Comparison of ENCODE assay signal across 1 cellular context in the genomic region with DNA sequence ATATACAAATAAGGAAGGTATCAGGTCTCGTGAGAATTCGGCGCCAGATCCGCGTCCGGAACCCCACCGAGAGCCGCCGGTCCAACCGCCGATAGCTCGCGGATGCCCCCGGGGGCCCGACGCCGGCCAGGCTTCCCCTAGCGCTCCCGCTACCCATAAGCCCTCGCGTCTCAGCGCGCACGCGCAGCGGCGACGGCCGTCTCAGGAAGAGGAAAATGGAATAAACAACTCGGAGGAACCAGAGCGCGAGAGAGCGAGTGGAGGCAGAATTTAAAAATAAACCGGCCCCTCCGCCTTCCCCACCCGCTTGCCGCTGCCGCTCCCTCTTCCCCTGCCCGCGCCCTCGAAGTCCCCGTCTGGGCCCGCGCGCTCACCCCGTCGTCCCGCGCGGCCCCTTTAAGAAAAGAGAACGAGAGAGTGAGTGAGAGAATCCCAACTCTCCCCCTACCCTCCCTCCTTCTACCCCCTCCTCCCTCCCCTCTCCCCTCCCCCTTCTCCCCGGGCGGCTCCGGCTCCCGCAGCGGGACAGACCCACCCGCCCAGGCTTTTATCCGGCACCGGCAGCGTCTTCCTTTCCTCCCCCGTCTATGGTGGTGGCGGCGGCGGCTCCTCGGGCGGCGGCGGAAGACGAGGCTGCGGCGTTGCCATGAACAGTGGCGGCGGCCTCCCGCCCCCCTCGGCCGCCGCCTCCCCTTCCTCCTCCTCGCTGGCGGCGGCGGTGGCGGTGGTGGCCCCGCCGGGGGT.
TF ChIP-seq lines count a peak whose summit lies in the region.

TSS of gene PAN3 (plus strand) at position 534 of the 744 bp plus-strand sequence. CDS start at position 647, 113 bp downstream.

TF ChIP-seq in HepG2, 621 proteins besides CTCF, POLR2A, EP300 and RAD21 (continued from another document and continues in another):
- TF ChIP-seq, protein P1, sequence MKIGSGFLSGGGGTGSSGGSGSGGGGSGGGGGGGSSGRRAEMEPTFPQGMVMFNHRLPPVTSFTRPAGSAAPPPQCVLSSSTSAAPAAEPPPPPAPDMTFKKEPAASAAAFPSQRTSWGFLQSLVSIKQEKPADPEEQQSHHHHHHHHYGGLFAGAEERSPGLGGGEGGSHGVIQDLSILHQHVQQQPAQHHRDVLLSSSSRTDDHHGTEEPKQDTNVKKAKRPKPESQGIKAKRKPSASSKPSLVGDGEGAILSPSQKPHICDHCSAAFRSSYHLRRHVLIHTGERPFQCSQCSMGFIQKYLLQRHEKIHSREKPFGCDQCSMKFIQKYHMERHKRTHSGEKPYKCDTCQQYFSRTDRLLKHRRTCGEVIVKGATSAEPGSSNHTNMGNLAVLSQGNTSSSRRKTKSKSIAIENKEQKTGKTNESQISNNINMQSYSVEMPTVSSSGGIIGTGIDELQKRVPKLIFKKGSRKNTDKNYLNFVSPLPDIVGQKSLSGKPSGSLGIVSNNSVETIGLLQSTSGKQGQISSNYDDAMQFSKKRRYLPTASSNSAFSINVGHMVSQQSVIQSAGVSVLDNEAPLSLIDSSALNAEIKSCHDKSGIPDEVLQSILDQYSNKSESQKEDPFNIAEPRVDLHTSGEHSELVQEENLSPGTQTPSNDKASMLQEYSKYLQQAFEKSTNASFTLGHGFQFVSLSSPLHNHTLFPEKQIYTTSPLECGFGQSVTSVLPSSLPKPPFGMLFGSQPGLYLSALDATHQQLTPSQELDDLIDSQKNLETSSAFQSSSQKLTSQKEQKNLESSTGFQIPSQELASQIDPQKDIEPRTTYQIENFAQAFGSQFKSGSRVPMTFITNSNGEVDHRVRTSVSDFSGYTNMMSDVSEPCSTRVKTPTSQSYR (CRISPR knock-in tag; IDR thresholded peaks at IDR 0.05; ENCODE audit: borderline replicate concordance): no peak
- TF ChIP-seq PITX1 (CRISPR knock-in tag; IDR thresholded peaks at IDR 0.05) (0 out of 2 replicates have a peak, but pooled peaks have one; percentile 28), ZBTB37 (CRISPR knock-in tag; IDR thresholded peaks at IDR 0.05) (no peak), ATF7 (IDR thresholded peaks at IDR 0.05) (no peak), ATF7 (CRISPR knock-in tag; IDR thresholded peaks at IDR 0.05) (no peak), CHCHD3 (CRISPR knock-in tag; IDR thresholded peaks at IDR 0.05) (no peak), IKZF4 (CRISPR knock-in tag; IDR thresholded peaks at IDR 0.05; ENCODE audit: borderline replicate concordance, low read depth, not compliant biosample characterization) (no peak), RAD51 (IDR thresholded peaks at IDR 0.05; ENCODE audit: borderline replicate concordance) (no peak), HNRNPL (IDR thresholded peaks at IDR 0.05; ENCODE audit: low read depth, low read length) (no peak), NR2F2 (IDR thresholded peaks at IDR 0.05; ENCODE audit: borderline replicate concordance, low read depth) (no peak), MAFF (IDR thresholded peaks at IDR 0.05; ENCODE audit: low read depth, low read length) (no peak), FLYWCH1 (CRISPR knock-in tag; IDR thresholded peaks at IDR 0.05) (no peak), MIER2 (CRISPR knock-in tag; IDR thresholded peaks at IDR 0.05) (no peak), ZBTB34 (CRISPR knock-in tag; IDR thresholded peaks at IDR 0.05) (no peak), BHLHE40 (IDR thresholded peaks at IDR 0.05; ENCODE audit: low read length) (no peak), ZNF878 (CRISPR knock-in tag; IDR thresholded peaks at IDR 0.05) (no peak), REL (CRISPR knock-in tag; conservative IDR thresholded peaks at IDR 0.05) (no peak), ZFY (CRISPR knock-in tag; IDR thresholded peaks at IDR 0.05) (peak; percentile 71; the same call in 1 of the 2 replicates), ZFP62 (CRISPR knock-in tag; IDR thresholded peaks at IDR 0.05) (no peak), ZNF691 (CRISPR knock-in tag; IDR thresholded peaks at IDR 0.05; ENCODE audit: borderline replicate concordance, low read depth) (no peak; the same call in 1 of the 2 replicates), ZNF430 (CRISPR knock-in tag; IDR thresholded peaks at IDR 0.05) (no peak), ZNF224 (CRISPR knock-in tag; IDR thresholded peaks at IDR 0.05) (no peak), ZNF280B (CRISPR knock-in tag; IDR thresholded peaks at IDR 0.05; ENCODE audit: borderline replicate concordance) (no peak), AKAP8 (CRISPR knock-in tag; IDR thresholded peaks at IDR 0.05) (no peak), ZNF260 (CRISPR knock-in tag; IDR thresholded peaks at IDR 0.05; ENCODE audit: borderline replicate concordance, low read depth) (no peak), PTBP1 (IDR thresholded peaks at IDR 0.05; ENCODE audit: low read depth, low read length, poor library complexity, severe bottlenecking) (no peak), PRMT3 (CRISPR knock-in tag; IDR thresholded peaks at IDR 0.05; ENCODE audit: borderline replicate concordance, low read depth) (no peak), YEATS2 (CRISPR knock-in tag; IDR thresholded peaks at IDR 0.05; ENCODE audit: borderline replicate concordance) (peak; percentile 64), MED1 (CRISPR knock-in tag; IDR thresholded peaks at IDR 0.05) (0 out of 2 replicates have a peak, but pooled peaks have one; percentile 23), FOXO1 (CRISPR knock-in tag; IDR thresholded peaks at IDR 0.05) (peak; percentile 24; the same call in 1 of the 2 replicates), HNRNPK (IDR thresholded peaks at IDR 0.05; ENCODE audit: low read depth, low read length, poor library complexity, severe bottlenecking) (peak; percentile 74), NFYB (CRISPR knock-in tag; IDR thresholded peaks at IDR 0.05) (0 out of 2 replicates have a peak, but pooled peaks have one; percentile 19), AGO1 (IDR thresholded peaks at IDR 0.05; ENCODE audit: low read depth, low read length, poor library complexity, severe bottlenecking) (no peak), MXI1 (IDR thresholded peaks at IDR 0.05; ENCODE audit: borderline replicate concordance, low read depth, low read length) (peak; percentile 3; the same call in 1 of the 3 replicates), SATB2 (CRISPR knock-in tag; IDR thresholded peaks at IDR 0.05) (no peak), ZNF556 (CRISPR knock-in tag; IDR thresholded peaks at IDR 0.05; ENCODE audit: borderline replicate concordance) (no peak), CC2D1A (CRISPR knock-in tag; IDR thresholded peaks at IDR 0.05) (no peak), CBX1 (IDR thresholded peaks at IDR 0.05; ENCODE audit: low read depth) (no peak), SOX6 (IDR thresholded peaks at IDR 0.05) (no peak), SOX6 (CRISPR knock-in tag; IDR thresholded peaks at IDR 0.05) (peak; percentile 59), FOXM1 (CRISPR knock-in tag; IDR thresholded peaks at IDR 0.05) (no peak), RCOR2 (CRISPR knock-in tag; IDR thresholded peaks at IDR 0.05) (no peak)
- TF ChIP-seq, protein P2, sequence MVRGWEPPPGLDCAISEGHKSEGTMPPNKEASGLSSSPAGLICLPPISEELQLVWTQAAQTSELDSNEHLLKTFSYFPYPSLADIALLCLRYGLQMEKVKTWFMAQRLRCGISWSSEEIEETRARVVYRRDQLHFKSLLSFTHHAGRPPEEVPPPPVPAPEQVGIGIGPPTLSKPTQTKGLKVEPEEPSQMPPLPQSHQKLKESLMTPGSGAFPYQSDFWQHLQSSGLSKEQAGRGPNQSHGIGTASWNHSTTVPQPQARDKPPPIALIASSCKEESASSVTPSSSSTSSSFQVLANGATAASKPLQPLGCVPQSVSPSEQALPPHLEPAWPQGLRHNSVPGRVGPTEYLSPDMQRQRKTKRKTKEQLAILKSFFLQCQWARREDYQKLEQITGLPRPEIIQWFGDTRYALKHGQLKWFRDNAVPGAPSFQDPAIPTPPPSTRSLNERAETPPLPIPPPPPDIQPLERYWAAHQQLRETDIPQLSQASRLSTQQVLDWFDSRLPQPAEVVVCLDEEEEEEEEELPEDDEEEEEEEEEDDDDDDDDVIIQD (CRISPR knock-in tag; IDR thresholded peaks at IDR 0.05; ENCODE audit: low read depth): no peak
- TF ChIP-seq, protein P3, sequence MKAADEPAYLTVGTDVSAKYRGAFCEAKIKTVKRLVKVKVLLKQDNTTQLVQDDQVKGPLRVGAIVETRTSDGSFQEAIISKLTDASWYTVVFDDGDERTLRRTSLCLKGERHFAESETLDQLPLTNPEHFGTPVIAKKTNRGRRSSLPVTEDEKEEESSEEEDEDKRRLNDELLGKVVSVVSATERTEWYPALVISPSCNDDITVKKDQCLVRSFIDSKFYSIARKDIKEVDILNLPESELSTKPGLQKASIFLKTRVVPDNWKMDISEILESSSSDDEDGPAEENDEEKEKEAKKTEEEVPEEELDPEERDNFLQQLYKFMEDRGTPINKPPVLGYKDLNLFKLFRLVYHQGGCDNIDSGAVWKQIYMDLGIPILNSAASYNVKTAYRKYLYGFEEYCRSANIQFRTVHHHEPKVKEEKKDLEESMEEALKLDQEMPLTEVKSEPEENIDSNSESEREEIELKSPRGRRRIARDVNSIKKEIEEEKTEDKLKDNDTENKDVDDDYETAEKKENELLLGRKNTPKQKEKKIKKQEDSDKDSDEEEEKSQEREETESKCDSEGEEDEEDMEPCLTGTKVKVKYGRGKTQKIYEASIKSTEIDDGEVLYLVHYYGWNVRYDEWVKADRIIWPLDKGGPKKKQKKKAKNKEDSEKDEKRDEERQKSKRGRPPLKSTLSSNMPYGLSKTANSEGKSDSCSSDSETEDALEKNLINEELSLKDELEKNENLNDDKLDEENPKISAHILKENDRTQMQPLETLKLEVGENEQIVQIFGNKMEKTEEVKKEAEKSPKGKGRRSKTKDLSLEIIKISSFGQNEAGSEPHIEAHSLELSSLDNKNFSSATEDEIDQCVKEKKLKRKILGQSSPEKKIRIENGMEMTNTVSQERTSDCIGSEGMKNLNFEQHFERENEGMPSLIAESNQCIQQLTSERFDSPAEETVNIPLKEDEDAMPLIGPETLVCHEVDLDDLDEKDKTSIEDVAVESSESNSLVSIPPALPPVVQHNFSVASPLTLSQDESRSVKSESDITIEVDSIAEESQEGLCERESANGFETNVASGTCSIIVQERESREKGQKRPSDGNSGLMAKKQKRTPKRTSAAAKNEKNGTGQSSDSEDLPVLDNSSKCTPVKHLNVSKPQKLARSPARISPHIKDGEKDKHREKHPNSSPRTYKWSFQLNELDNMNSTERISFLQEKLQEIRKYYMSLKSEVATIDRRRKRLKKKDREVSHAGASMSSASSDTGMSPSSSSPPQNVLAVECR (CRISPR knock-in tag; IDR thresholded peaks at IDR 0.05; ENCODE audit: borderline replicate concordance): peak; percentile 12; the same call in 1 of the 2 replicates
- TF ChIP-seq, protein P4, sequence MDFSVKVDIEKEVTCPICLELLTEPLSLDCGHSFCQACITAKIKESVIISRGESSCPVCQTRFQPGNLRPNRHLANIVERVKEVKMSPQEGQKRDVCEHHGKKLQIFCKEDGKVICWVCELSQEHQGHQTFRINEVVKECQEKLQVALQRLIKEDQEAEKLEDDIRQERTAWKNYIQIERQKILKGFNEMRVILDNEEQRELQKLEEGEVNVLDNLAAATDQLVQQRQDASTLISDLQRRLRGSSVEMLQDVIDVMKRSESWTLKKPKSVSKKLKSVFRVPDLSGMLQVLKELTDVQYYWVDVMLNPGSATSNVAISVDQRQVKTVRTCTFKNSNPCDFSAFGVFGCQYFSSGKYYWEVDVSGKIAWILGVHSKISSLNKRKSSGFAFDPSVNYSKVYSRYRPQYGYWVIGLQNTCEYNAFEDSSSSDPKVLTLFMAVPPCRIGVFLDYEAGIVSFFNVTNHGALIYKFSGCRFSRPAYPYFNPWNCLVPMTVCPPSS (IDR thresholded peaks at IDR 0.05): no peak
- TF ChIP-seq, protein P5, sequence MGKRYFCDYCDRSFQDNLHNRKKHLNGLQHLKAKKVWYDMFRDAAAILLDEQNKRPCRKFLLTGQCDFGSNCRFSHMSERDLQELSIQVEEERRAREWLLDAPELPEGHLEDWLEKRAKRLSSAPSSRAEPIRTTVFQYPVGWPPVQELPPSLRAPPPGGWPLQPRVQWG (CRISPR knock-in tag; IDR thresholded peaks at IDR 0.05; ENCODE audit: borderline replicate concordance, low read depth): no peak
